Comparison of ENCODE assay signal across 13 cellular contexts in the genomic region with DNA sequence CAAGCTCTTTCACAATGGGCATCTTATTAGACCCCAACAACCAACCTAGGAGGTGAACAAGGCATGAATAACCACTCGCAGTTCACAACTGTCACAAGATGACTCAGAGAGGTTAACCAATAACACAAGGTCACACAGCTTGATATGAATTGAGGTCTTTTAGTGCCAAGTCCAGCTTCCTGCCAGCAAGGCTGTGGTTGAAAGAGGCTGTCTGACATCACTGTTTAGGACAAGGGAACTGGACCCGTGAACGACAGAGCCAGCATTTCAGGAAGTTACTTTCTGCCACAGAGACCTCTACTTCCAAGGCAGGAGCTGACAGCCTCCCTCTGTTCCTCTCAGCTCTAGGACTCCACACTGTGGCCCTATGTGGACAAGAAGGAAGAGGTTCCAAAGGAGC. TPM values are rescaled to one million over a fixed set of nuclear protein-coding genes. Genes with fewer than 3 reads are reported as not detected.
DNase-seq lines count a peak whose midpoint lies in the region; ATAC-seq, FAIRE-seq and TF ChIP-seq lines count a peak whose summit lies in the region.
"Had no signal": no experiment of that assay in that cellular context is flagged by ENCODE, and none has a peak within 500 bp of the region (broad histone marks: within the 10 kb centered on the region; RNA-seq: fewer than 3 reads in every experiment).

No MANE protein-coding gene starts in this region.

- H3K27me3 Mint-ChIP-seq in natural killer cell treated with Interleukin-12 subunit alpha and Interleukin-12 subunit beta and Interleukin-15 and Interleukin-18, amount 100 ng/mL, for 72 hours = peaks cover 30 to 47% of the 10 kb centered on the region in 2 donors
- H3K27me3 Mint-ChIP-seq: activated CD4-positive, alpha-beta T cell treated with anti-CD3 and anti-CD28 coated beads, Interleukin-2, amount 10 ng/mL, durations not matched to agents 7 days and 5 days had no signal

- no peak for FAIRE-seq in bronchial epithelial cell (lab: Jason Lieb, UNC)
- FAIRE-seq: A549 had no signal

- TF ChIP-seq POLR2A in testis (IDR thresholded peaks at IDR 0.05) = no peak

- H3K4me3 ChIP-seq in bronchial epithelial cell (ENCODE audit: low read depth, low read length) = no peak overlapping the region
- H3K4me3 ChIP-seq in testis = no peak overlapping the region
- H3K4me3 ChIP-seq: A549, esophagus muscularis mucosa, tibial artery had no signal

- intact Hi-C loops in testis (cut with DNase I; ENCODE audit: low total_unique reads) = no loop called here

- H3K27me3 ChIP-seq in bronchial epithelial cell (ENCODE audit: control insufficient read depth, insufficient read depth, low read length) = no peaks in the 10 kb centered on the region
- no peaks in the 10 kb centered on the region for H3K27me3 ChIP-seq in testis
- H3K27me3 ChIP-seq: esophagus muscularis mucosa, tibial artery had no signal

- TF ChIP-seq CTCF in bronchial epithelial cell (IDR thresholded peaks at IDR 0.05; ENCODE audit: insufficient read depth, low read length, severe bottlenecking) (no peak), testis (IDR thresholded peaks at IDR 0.05) (no peak)

- H3K9me3 Mint-ChIP-seq in natural killer cell treated with Interleukin-12 subunit alpha and Interleukin-12 subunit beta and Interleukin-15 and Interleukin-18, amount 100 ng/mL, for 72 hours = peaks cover 5% of the 10 kb centered on the region
- H3K9me3 Mint-ChIP-seq: activated CD4-positive, alpha-beta T cell treated with anti-CD3 and anti-CD28 coated beads, Interleukin-2, amount 10 ng/mL, durations not matched to agents 7 days and 5 days had no signal

- H3K4me1 Mint-ChIP-seq in natural killer cell treated with Interleukin-12 subunit alpha and Interleukin-12 subunit beta and Interleukin-15 and Interleukin-18, amount 100 ng/mL, for 72 hours (ENCODE audit: low read depth in 2 of 2) = peaks cover 30 to 31% of the 10 kb centered on the region in 2 donors

- peak overlapping the region; percentile 62 for H3K4me3 Mint-ChIP-seq in natural killer cell treated with Interleukin-12 subunit alpha and Interleukin-12 subunit beta and Interleukin-15 and Interleukin-18, amount 100 ng/mL, for 72 hours
- H3K4me3 Mint-ChIP-seq: activated CD4-positive, alpha-beta T cell treated with anti-CD3 and anti-CD28 coated beads, Interleukin-2, amount 10 ng/mL, durations not matched to agents 7 days and 5 days had no signal

- peak overlapping the region; percentile 57 to 81 for H3K27ac Mint-ChIP-seq in natural killer cell treated with Interleukin-12 subunit alpha and Interleukin-12 subunit beta and Interleukin-15 and Interleukin-18, amount 100 ng/mL, for 72 hours
- H3K27ac Mint-ChIP-seq: activated CD4-positive, alpha-beta T cell treated with anti-CD3 and anti-CD28 coated beads, Interleukin-2, amount 10 ng/mL, durations not matched to agents 7 days and 5 days had no signal

- no peaks in the 10 kb centered on the region for H3K9me3 ChIP-seq in testis
- H3K9me3 ChIP-seq: A549, esophagus muscularis mucosa, tibial artery had no signal

- DNase-seq in NK-92 treated with Interleukin-12 subunit alpha and Interleukin-12 subunit beta, amount 100 ng/mL, for 24 hours (lab: John Stamatoyannopoulos, UW) = peak; percentile 50
- no peak for DNase-seq in NK-92 (lab: John Stamatoyannopoulos, UW; ENCODE audit: unreplicated experiment)
- peak; percentile 23 for DNase-seq in bronchial epithelial cell (ENCODE audit: low read depth)
- DNase-seq in natural killer cell treated with Interleukin-12 subunit alpha and Interleukin-12 subunit beta and Interleukin-15 and Interleukin-18, amount 100 ng/mL, for 72 hours (ENCODE audit: low spot score) = peak; percentile 69
- DNase-seq in testis = no peak
- no peak for DNase-seq in stimulated activated CD4-positive, alpha-beta T cell treated with anti-CD3 and anti-CD28 coated beads, Interleukin-15, amount 100 ng/mL, for 24 hours
- no peak for DNase-seq in cerebellum (ENCODE audit: low spot score)
- DNase-seq: activated CD4-positive, alpha-beta T cell treated with anti-CD3 and anti-CD28 coated beads, Interleukin-2, amount 10 ng/mL, durations not matched to agents 7 days and 5 days; NCI-H1930; tibial artery had no signal

- H3K36me3 ChIP-seq in bronchial epithelial cell (ENCODE audit: control insufficient read depth, insufficient read depth, low read length) (no peaks in the 10 kb centered on the region), testis (ENCODE audit: low read depth, missing control alignments) (no peaks in the 10 kb centered on the region)
- H3K36me3 ChIP-seq: esophagus muscularis mucosa, tibial artery had no signal

- 37 to 49% methylated on average over 3 of the region's 3 CpGs for WGBS in testis, 2 donors

- ATAC-seq in HG03139 (IDR thresholded peaks at IDR 0.05; ENCODE audit: unreplicated experiment) = peak; percentile 73
- ATAC-seq in natural killer cell treated with Interleukin-12 subunit alpha and Interleukin-12 subunit beta and Interleukin-15 and Interleukin-18, amount 100 ng/mL, for 72 hours = peak; percentile 95
- ATAC-seq: A549 had no signal

- H3K4me1 ChIP-seq in testis = no peaks in the 10 kb centered on the region

- no peak overlapping the region for H3K27ac ChIP-seq in testis
- H3K27ac ChIP-seq: A549, esophagus muscularis mucosa, tibial artery had no signal

- no peaks in the 10 kb centered on the region for H3K36me3 Mint-ChIP-seq in natural killer cell treated with Interleukin-12 subunit alpha and Interleukin-12 subunit beta and Interleukin-15 and Interleukin-18, amount 100 ng/mL, for 72 hours

RNA-seq across cellular contexts. Expression of a gene that starts 53.4 kb away (rescaled TPM):
- total RNA-seq in bronchial epithelial cell (4.6 and 11.1 TPM in 2 replicates), testis (10 to 100 TPM; 42.4 to 71.7 TPM), cerebellum (9.1 TPM)
- 10 to 100 TPM; 16.7 to 25.6 TPM for total RNA-seq in natural killer cell treated with Interleukin-12 subunit alpha and Interleukin-12 subunit beta and Interleukin-15 and Interleukin-18, amount 100 ng/mL, for 72 hours
- 42.2 TPM for polyA plus RNA-seq in testis (ENCODE audit: insufficient read depth, low read depth, low replicate concordance)

Comparison
In these comparisons a context has a peak if more than half of its experiments do, and no peak if none do; other contexts are left out.
1. DNase-seq: peak in NK-92 treated with Interleukin-12 subunit alpha and Interleukin-12 subunit beta, amount 100 ng/mL, for 24 hours (single experiment), bronchial epithelial cell (single experiment) and natural killer cell treated with Interleukin-12 subunit alpha and Interleukin-12 subunit beta and Interleukin-15 and Interleukin-18, amount 100 ng/mL, for 72 hours (single experiment); none in NK-92 (single experiment), testis (single experiment), stimulated activated CD4-positive, alpha-beta T cell treated with anti-CD3 and anti-CD28 coated beads, Interleukin-15, amount 100 ng/mL, for 24 hours (single experiment) and cerebellum (single experiment).